Comparison of ENCODE assay signal across 1 cellular context in genomic region chr7:99326408-99326782, GRCh38.
TF ChIP-seq lines count a peak whose summit lies in the region.

No MANE protein-coding gene starts in this region.

TF ChIP-seq in liver, 16 proteins besides CTCF, POLR2A, EP300 and RAD21 (continued from another document):
- TF ChIP-seq HNF4A (conservative IDR thresholded peaks at IDR 0.05) (no peak), FOXA2 (IDR thresholded peaks at IDR 0.05) (no peak), YY1 (IDR thresholded peaks at IDR 0.05) (no peak), FOXA1 (IDR thresholded peaks at IDR 0.05) (no peak), HNF4G (IDR thresholded peaks at IDR 0.05) (no peak), JUND (IDR thresholded peaks at IDR 0.05) (no peak), RXRA (IDR thresholded peaks at IDR 0.05) (no peak), EGR1 (IDR thresholded peaks at IDR 0.05; ENCODE audit: low read depth in 2 of 2) (no peak), GABPA (IDR thresholded peaks at IDR 0.05 in 1 of 2, conservative IDR thresholded peaks at IDR 0.05 in 1 of 2) (no peak)
- TF ChIP-seq, protein P1, sequence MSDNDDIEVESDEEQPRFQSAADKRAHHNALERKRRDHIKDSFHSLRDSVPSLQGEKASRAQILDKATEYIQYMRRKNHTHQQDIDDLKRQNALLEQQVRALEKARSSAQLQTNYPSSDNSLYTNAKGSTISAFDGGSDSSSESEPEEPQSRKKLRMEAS (IDR thresholded peaks at IDR 0.05): no peak
